19 cellular contexts compared by ENCODE assay signal in genomic region chr3:14890470-14890869, GRCh38. TPM values are rescaled to one million over a fixed set of nuclear protein-coding genes. Genes with fewer than 3 reads are reported as not detected.
DNase-seq lines count a peak whose midpoint lies in the region; ATAC-seq, FAIRE-seq and TF ChIP-seq lines count a peak whose summit lies in the region.
"Had no signal": no experiment of that assay in that cellular context is flagged by ENCODE, and none has a peak within 500 bp of the region (broad histone marks: within the 10 kb centered on the region; RNA-seq: fewer than 3 reads in every experiment).

No MANE protein-coding gene starts in this region.

- peak; percentile 22 for DNase-seq in activated effector memory CD4-positive, alpha-beta T cell treated with Interleukin-2 at 50 U/mL for 16 hours
- DNase-seq in activated effector memory CD4-positive, alpha-beta T cell treated with anti-CD3 and anti-CD28 coated beads, Interleukin-2, amount 50 U/mL, for 16 hours = no peak
- DNase-seq in T-helper 17 cell = no peak
- peak; percentile 50 for DNase-seq in urothelium cell line (ENCODE audit: low spot score)
- DNase-seq in OCI-LY7 (ENCODE audit: low spot score) = no peak
- no peak for DNase-seq in NK-92 treated with Interleukin-12 subunit alpha and Interleukin-12 subunit beta, amount 100 ng/mL, for 24 hours (lab: John Stamatoyannopoulos, UW)
- DNase-seq in NCI-H2227 (lab: John Stamatoyannopoulos, UW; ENCODE audit: unreplicated experiment) = no peak
- DNase-seq: activated CD8-positive, alpha-beta memory T cell treated with anti-CD3 and anti-CD28 coated beads, Interleukin-2, amount 50 U/mL, for 4 hours; Calu3; caudate nucleus; endodermal cell; NCI-H345; PC-3; stimulated activated CD4-positive, alpha-beta T cell treated with anti-CD3 and anti-CD28 coated beads, Interleukin-2, amount 100 ng/mL, for 48 hours; upper lobe of right lung had no signal

- ATAC-seq in HG03108 (IDR thresholded peaks at IDR 0.05; ENCODE audit: unreplicated experiment) = peak; percentile 67
- peak; percentile 69 for ATAC-seq in T-helper 17 cell
- ATAC-seq: PC-3, WTC11 had no signal

- CTCF ChIA-PET in OCI-LY7 (lab: Charles Lee; ENCODE audit: unreplicated experiment) = interaction anchor here (1.0 kb wide), 1 partner anchor 283 kb away, joined by 3 read pairs; no protein-coding TSS in a partner anchor

- TF ChIP-seq CTCF in OCI-LY7 (conservative IDR thresholded peaks at IDR 0.05; ENCODE audit: low read length) = no peak

- H3K4me2 ChIP-seq in OCI-LY7 (ENCODE audit: low read length) = no peak overlapping the region

- no peak for FAIRE-seq in urothelium cell line (lab: Jason Lieb, UNC)
- FAIRE-seq: frontal cortex had no signal

- no peak overlapping the region for H3K4me3 ChIP-seq in OCI-LY7 (ENCODE audit: low read depth, low read length, poor library complexity, severe bottlenecking)
- H3K4me3 ChIP-seq: upper lobe of right lung had no signal

- peak overlapping the region; percentile 89 for H3K27ac Mint-ChIP-seq in T-helper 17 cell
- H3K27ac Mint-ChIP-seq: endodermal cell, memory B cell, WTC11 had no signal

- no peaks in the 10 kb centered on the region for H3K79me2 ChIP-seq in OCI-LY7 (ENCODE audit: insufficient read depth, low read depth, low read length)

- no TSS peak for BruUV-seq in OCI-LY7 (replicated peaks; lab: Mats Ljungman, UMichigan)

- no peaks in the 10 kb centered on the region for H3K9me2 ChIP-seq in OCI-LY7 (ENCODE audit: insufficient read depth, low read length)

- H3K9me3 ChIP-seq in T-helper 17 cell (ENCODE audit: control insufficient read depth, low read length, poor library complexity, severe bottlenecking) = no peaks in the 10 kb centered on the region
- no peaks in the 10 kb centered on the region for H3K9me3 ChIP-seq in OCI-LY7 (ENCODE audit: low read length)
- H3K9me3 ChIP-seq: upper lobe of right lung had no signal

- H3K4me1 Mint-ChIP-seq in T-helper 17 cell = peaks cover 36% of the 10 kb centered on the region
- H3K4me1 Mint-ChIP-seq: endodermal cell, memory B cell had no signal

- H3K36me3 Mint-ChIP-seq in T-helper 17 cell (ENCODE audit: low read depth) = peaks cover 2% of the 10 kb centered on the region
- H3K36me3 Mint-ChIP-seq: memory B cell, WTC11 had no signal

- no peaks in the 10 kb centered on the region for H3K36me3 ChIP-seq in OCI-LY7 (ENCODE audit: insufficient read depth, low read length)
- H3K36me3 ChIP-seq: upper lobe of right lung had no signal

- no peak overlapping the region for H3K4me3 Mint-ChIP-seq in T-helper 17 cell
- H3K4me3 Mint-ChIP-seq: endodermal cell, memory B cell, WTC11 had no signal

- intact Hi-C loops in OCI-LY7 (cut with micrococcal nuclease; ENCODE audit: unreplicated experiment) = no loop called here

- no peak overlapping the region for H3K27ac ChIP-seq in OCI-LY7 (ENCODE audit: low read depth, low read length, poor library complexity, severe bottlenecking)
- H3K27ac ChIP-seq: upper lobe of right lung had no signal

- no peaks in the 10 kb centered on the region for H4K20me1 ChIP-seq in OCI-LY7 (ENCODE audit: insufficient read depth, low read length)

- POLR2A ChIA-PET in OCI-LY7 (lab: Charles Lee) = no interaction called here

- H3K4me1 ChIP-seq in OCI-LY7 (ENCODE audit: insufficient read depth, low read length, poor library complexity, severe bottlenecking) = no peaks in the 10 kb centered on the region

- no peak overlapping the region for H2AFZ ChIP-seq in OCI-LY7 (ENCODE audit: low read length)

- peaks cover 12% of the 10 kb centered on the region for H3K27me3 Mint-ChIP-seq in T-helper 17 cell

RNA-seq across cellular contexts. Expression of gene NR2C2, which starts 56.9 kb away (rescaled TPM):
- 10 to 100 TPM; 47.1 to 48.3 TPM for total RNA-seq in T-helper 17 cell
- 28.0 and 35.9 TPM in 2 replicates for total RNA-seq in OCI-LY7 (2014; rRNA removed; shearing (Covaris generic))
- 62.1 and 62.3 TPM in 2 replicates for total RNA-seq in OCI-LY7 (2022)

Comparison
In these comparisons a context has a peak if more than half of its experiments do, and no peak if none do; other contexts are left out.
1. DNase-seq: peak in activated effector memory CD4-positive, alpha-beta T cell treated with Interleukin-2 at 50 U/mL for 16 hours (single experiment) and urothelium cell line (single experiment); none in activated effector memory CD4-positive, alpha-beta T cell treated with anti-CD3 and anti-CD28 coated beads, Interleukin-2, amount 50 U/mL, for 16 hours (single experiment), T-helper 17 cell (0 of 3), OCI-LY7 (single experiment), NK-92 treated with Interleukin-12 subunit alpha and Interleukin-12 subunit beta, amount 100 ng/mL, for 24 hours (single experiment) and NCI-H2227 (single experiment).